Comparison of ENCODE assay signal across 8 cellular contexts in the genomic region with DNA sequence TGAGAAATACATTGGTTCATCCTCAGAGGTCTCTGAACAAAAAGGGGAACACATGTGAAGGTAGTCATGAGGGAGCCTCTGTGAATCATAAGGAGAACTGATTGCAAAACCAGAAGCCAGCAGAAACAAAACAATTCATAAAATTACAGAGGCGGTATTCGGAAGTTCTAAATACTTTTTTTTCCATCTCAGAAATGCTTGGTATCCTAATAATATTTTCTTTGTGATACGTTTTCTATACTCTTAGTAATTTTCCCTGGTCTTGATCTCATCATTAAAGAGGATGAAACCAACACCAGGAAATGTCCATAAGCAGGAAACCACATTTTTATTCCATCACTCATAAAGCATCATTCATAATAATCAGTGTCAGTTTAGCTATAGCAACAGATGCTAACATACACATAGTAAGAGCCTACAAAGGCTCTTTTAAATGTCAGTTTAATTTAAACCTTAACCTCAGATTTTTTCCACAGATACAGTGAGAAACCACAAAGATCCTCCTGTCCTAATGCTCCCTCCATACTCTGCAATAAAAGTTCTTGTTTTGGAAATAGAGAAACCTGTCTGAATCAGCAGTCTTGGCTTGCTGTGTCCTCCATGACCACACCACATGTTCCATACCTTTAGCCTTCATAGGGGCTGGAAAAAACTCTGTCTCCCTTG. TPM values are rescaled to one million over a fixed set of nuclear protein-coding genes. Genes with fewer than 3 reads are reported as not detected.
DNase-seq lines count a peak whose midpoint lies in the region; ATAC-seq, FAIRE-seq and TF ChIP-seq lines count a peak whose summit lies in the region.

No MANE protein-coding gene starts in this region.

- peaks cover 23% of the 10 kb centered on the region for H3F3A ChIP-seq in PC-9 (ENCODE audit: insufficient read depth, low read depth)

- FAIRE-seq in GM18507 (lab: Jason Lieb, UNC): peak; percentile 29

- no peaks in the 10 kb centered on the region for H3K36me3 Mint-ChIP-seq in type B pancreatic cell

- H3K27me3 ChIP-seq in PC-9 (ENCODE audit: insufficient read depth, low read depth): no peaks in the 10 kb centered on the region

- H3K9me3 ChIP-seq in PC-9 (ENCODE audit: insufficient read depth, low read depth): 0 out of 2 replicates have a peak, but pooled peaks cover 5% of the 10 kb centered on the region

- peak; percentile 68 for ATAC-seq in HG02623 (IDR thresholded peaks at IDR 0.05; ENCODE audit: unreplicated experiment)

- DNase-seq in GM18507 (ENCODE audit: extremely low spot score, insufficient read length, low read depth) (no peak), PC-9 (peak in 1 of 2 experiments; percentile 99), pons (ENCODE audit: low spot score) (peak; percentile 82), NCI-H1436 treated with DMSO at 0.1 percent for 48 hours (lab: John Stamatoyannopoulos, UW) (no peak), type B pancreatic cell (ENCODE audit: extremely low spot score, unreplicated experiment) (no peak), NCI-H345 treated with DMSO at 0.1 percent for 48 hours (lab: John Stamatoyannopoulos, UW; ENCODE audit: unreplicated experiment) (no peak)

- peak overlapping the region; percentile 10 for H3K4me2 ChIP-seq in PC-9

- H3K79me2 ChIP-seq in PC-9 (ENCODE audit: low read depth): no peaks in the 10 kb centered on the region

- POLR2A ChIA-PET in PC-9 (lab: Charles Lee; ENCODE audit: unreplicated experiment): no interaction called here

- H3K9me2 ChIP-seq in PC-9 (ENCODE audit: insufficient read depth): no peaks in the 10 kb centered on the region

- H3K9me3 Mint-ChIP-seq in type B pancreatic cell: peaks cover 4% of the 10 kb centered on the region

- no peaks in the 10 kb centered on the region for H4K20me1 ChIP-seq in PC-9 (ENCODE audit: insufficient read depth)

- H3K4me3 Mint-ChIP-seq in type B pancreatic cell: no peak overlapping the region

- H3K27ac ChIP-seq in PC-9 (peak overlapping the region; percentile 87), cingulate gyrus (ENCODE audit: low read depth, low read length) (peak overlapping the region; percentile 71)

- H3K4me3 ChIP-seq in PC-9: no peak overlapping the region

- H2AFZ ChIP-seq in PC-9: peak overlapping the region; percentile 45; the same call in 1 of the 2 replicates

- H3K4me1 ChIP-seq in PC-9 (replicated peaks; ENCODE audit: insufficient read depth): peaks cover 29% of the 10 kb centered on the region

- H3K36me3 ChIP-seq in PC-9 (ENCODE audit: low read depth): no peaks in the 10 kb centered on the region

- H3K27me3 Mint-ChIP-seq in type B pancreatic cell: peaks cover 12% of the 10 kb centered on the region

- H3K27ac Mint-ChIP-seq in type B pancreatic cell: no peak overlapping the region

- no peak for TF ChIP-seq CTCF in PC-9 (conservative IDR thresholded peaks at IDR 0.05)
- TF ChIP-seq CTCF in type B pancreatic cell (conservative IDR thresholded peaks at IDR 0.05): no peak

- H3K4me1 Mint-ChIP-seq in type B pancreatic cell (ENCODE audit: unreplicated experiment): peaks cover 18% of the 10 kb centered on the region

- BruUV-seq in PC-9 (replicated peaks; lab: Mats Ljungman, UMichigan): no TSS peak

- CTCF ChIA-PET in PC-9 (lab: Charles Lee): no interaction called here

- intact Hi-C loops in PC-9 (cut with micrococcal nuclease; ENCODE audit: unreplicated experiment): loop anchor here (2.0 kb wide), 3 partner anchors 114 to 148 kb away; no protein-coding TSS in a partner anchor

RNA-seq across cellular contexts. Expression of a gene that starts 29.2 kb away (rescaled TPM):
- total RNA-seq in PC-9 (2021) (11.3 and 13.5 TPM in 2 replicates), type B pancreatic cell (ENCODE audit: low replicate concordance) (52.6 and 56.1 TPM in 2 replicates)
